ENCODE assay signal across 29 cellular contexts in genomic region chr15:68399096-68400065, GRCh38. TPM values are rescaled to one million over a fixed set of nuclear protein-coding genes. Genes with fewer than 3 reads are reported as not detected.
DNase-seq lines count a peak whose midpoint lies in the region; ATAC-seq and TF ChIP-seq lines count a peak whose summit lies in the region.
"Had no signal": no experiment of that assay in that cellular context is flagged by ENCODE, and none has a peak within 500 bp of the region (broad histone marks: within the 10 kb centered on the region; RNA-seq: fewer than 3 reads in every experiment).

No MANE protein-coding gene starts in this region.

- no peaks in the 10 kb centered on the region; the same call in 1 of the 2 replicates for H3K9me3 ChIP-seq in HEK293 (ENCODE audit: control insufficient read depth, insufficient read depth, low read depth, low read length)
- H3K9me3 ChIP-seq: left lung, ovary, right atrium auricular region had no signal

- no peak overlapping the region for H3K4me3 Mint-ChIP-seq in activated T-helper 17 cell treated with anti-CD3 and anti-CD28 coated beads, Interleukin-2, amount 50 U/mL, for 72 hours
- H3K4me3 Mint-ChIP-seq: IgD-negative memory B cell; naive thymus-derived CD4-positive, alpha-beta T cell; T-helper 17 cell had no signal

- H3K9me3 Mint-ChIP-seq in activated naive CD4-positive, alpha-beta T cell treated with anti-CD3 and anti-CD28 coated beads, Interleukin-2, amount 50 U/mL, for 72 hours = peaks cover 8 to 15% of the 10 kb centered on the region in 2 donors
- peaks cover 3% of the 10 kb centered on the region for H3K9me3 Mint-ChIP-seq in activated T-helper 17 cell treated with anti-CD3 and anti-CD28 coated beads, Interleukin-2, amount 50 U/mL, for 72 hours

- no peaks in the 10 kb centered on the region for H3K4me1 Mint-ChIP-seq in activated T-helper 17 cell treated with anti-CD3 and anti-CD28 coated beads, Interleukin-2, amount 50 U/mL, for 72 hours
- H3K4me1 Mint-ChIP-seq: IgD-negative memory B cell, T-helper 17 cell had no signal

- H3K36me3 ChIP-seq in HEK293 (ENCODE audit: control insufficient read depth in 2 of 2, insufficient read depth in 1 of 2, low read length in 2 of 2) = no peaks in the 10 kb centered on the region
- H3K36me3 ChIP-seq: BLaER1 treated with 17β-estradiol and CSF1 and Interleukin-3, amounts not matched to agents 10 nM and 100 nM; left lung; ovary; right atrium auricular region had no signal

- TF ChIP-seq CTCF in HEK293 (tag by site-specific recombination; IDR thresholded peaks at IDR 0.05) = no peak

- peaks cover 5 to 9% of the 10 kb centered on the region in 2 donors for H3K36me3 Mint-ChIP-seq in activated naive CD4-positive, alpha-beta T cell treated with anti-CD3 and anti-CD28 coated beads, Interleukin-2, amount 50 U/mL, for 72 hours
- H3K36me3 Mint-ChIP-seq in activated T-helper 17 cell treated with anti-CD3 and anti-CD28 coated beads, Interleukin-2, amount 50 U/mL, for 72 hours (ENCODE audit: low read depth) = no peaks in the 10 kb centered on the region
- H3K36me3 Mint-ChIP-seq: IgD-negative memory B cell had no signal

- ATAC-seq in activated naive CD4-positive, alpha-beta T cell treated with anti-CD3 and anti-CD28 coated beads, Interleukin-2, amount 50 U/mL, for 72 hours = peak; percentile 67 to 71
- ATAC-seq in activated T-helper 17 cell treated with anti-CD3 and anti-CD28 coated beads, Interleukin-2, amount 50 U/mL, for 72 hours (replicated peaks) = peak; percentile 78
- ATAC-seq: esophagus mucosa; left lung; naive thymus-derived CD4-positive, alpha-beta T cell; T-helper 17 cell had no signal

- H3K4me3 ChIP-seq in HEK293 (ENCODE audit: low read depth, low read length) = no peak overlapping the region
- H3K4me3 ChIP-seq: BLaER1 treated with 17β-estradiol and CSF1 and Interleukin-3, amounts not matched to agents 10 nM and 100 nM; left lung; ovary; right atrium auricular region; SK-N-MC had no signal

- DNase-seq in activated naive CD4-positive, alpha-beta T cell treated with anti-CD3 and anti-CD28 coated beads, Interleukin-2, amount 50 U/mL, for 72 hours (ENCODE audit: low spot score in 2 of 2) = no peak
- DNase-seq in activated naive CD4-positive, alpha-beta T cell (lab: John Stamatoyannopoulos, UW) = no peak
- DNase-seq in renal cortical epithelial cell (ENCODE audit: low read depth) = peak; percentile 46
- DNase-seq in NCI-H1092 (lab: John Stamatoyannopoulos, UW) = no peak
- no peak for DNase-seq in stimulated activated CD4-positive, alpha-beta T cell treated with anti-CD3 and anti-CD28 coated beads, Interleukin-15, amount 100 ng/mL, for 24 hours
- DNase-seq in HT-29 (ENCODE audit: low spot score) = no peak
- DNase-seq: activated CD4-positive, alpha-beta T cell treated with anti-CD3 and anti-CD28 coated beads for 4 hours; brain microvascular endothelial cell; effector CD8-positive, alpha-beta T cell; hippocampal formation; left lung; NCI-H1436; NCI-H2107; NCI-H510A; NK-92 treated with Interleukin-12 subunit alpha and Interleukin-12 subunit beta, amount 100 ng/mL, for 24 hours; ovary; stimulated activated CD4-positive, alpha-beta T cell treated with anti-CD3 and anti-CD28 coated beads, Interleukin-4, amount 100 ng/mL, for 24 hours; stimulated activated naive CD4-positive, alpha-beta T cell treated with Interleukin-2 at 50 U/mL for 16 hours; T-helper 17 cell had no signal

- H3K4me1 ChIP-seq in HEK293 (ENCODE audit: control insufficient read depth, insufficient read depth, low read length) = no peaks in the 10 kb centered on the region
- H3K4me1 ChIP-seq: BLaER1 treated with 17β-estradiol and CSF1 and Interleukin-3, amounts not matched to agents 10 nM and 100 nM; left lung; right atrium auricular region had no signal

- POLR2A ChIA-PET in HEK293 (lab: Yijun Ruan, JAX) = no interaction called here

- H3K27ac Mint-ChIP-seq in activated naive CD4-positive, alpha-beta T cell treated with anti-CD3 and anti-CD28 coated beads, Interleukin-2, amount 50 U/mL, for 72 hours = no peak overlapping the region
- no peak overlapping the region for H3K27ac Mint-ChIP-seq in activated T-helper 17 cell treated with anti-CD3 and anti-CD28 coated beads, Interleukin-2, amount 50 U/mL, for 72 hours
- H3K27ac Mint-ChIP-seq: activated T-helper 2 cell treated with anti-CD3 and anti-CD28 coated beads, Interferon-gamma antibody, Interleukin-2, Interleukin-4, amounts not matched to agents 10 μg/mL and 5 μg/mL and 100 μg/mL, durations not matched to agents 14 hours and 24 hours and 36 hours; IgD-negative memory B cell; naive thymus-derived CD4-positive, alpha-beta T cell; T-helper 17 cell had no signal

- H3K27ac ChIP-seq in HEK293 (ENCODE audit: extremely low read depth, low read depth, low read length) = no peak overlapping the region
- H3K27ac ChIP-seq: BLaER1 treated with 17β-estradiol and CSF1 and Interleukin-3, amounts not matched to agents 10 nM and 100 nM; brain microvascular endothelial cell; left lung; ovary; right atrium auricular region; RWPE1; SK-N-MC had no signal

- CTCF ChIA-PET in HEK293 (lab: Yijun Ruan, JAX) = interaction anchor here (0.6 kb wide), 1 partner anchor 21 kb away, joined by 3 read pairs; no protein-coding TSS in a partner anchor

- H3K27me3 Mint-ChIP-seq in activated T-helper 17 cell treated with anti-CD3 and anti-CD28 coated beads, Interleukin-2, amount 50 U/mL, for 72 hours = peaks cover 9% of the 10 kb centered on the region

TF ChIP-seq in HEK293, 187 proteins besides CTCF, POLR2A, EP300 and RAD21:
- TF ChIP-seq SP2 (tag by site-specific recombination; IDR thresholded peaks at IDR 0.05) = no peak
- peak; percentile 42; the same call in 1 of the 2 replicates for TF ChIP-seq ZNF580 (tag by site-specific recombination; IDR thresholded peaks at IDR 0.05)
- TF ChIP-seq ZNF280D (tag by site-specific recombination; IDR thresholded peaks at IDR 0.05) = 0 out of 2 replicates have a peak, but pooled peaks have one; percentile 29
- peak; percentile 97 for TF ChIP-seq ZNF146 (tag by site-specific recombination; IDR thresholded peaks at IDR 0.05)

RNA-seq across cellular contexts. Expression of gene ITGA11, which starts 32.6 kb away (rescaled TPM):
- 1 to 10 TPM in 1 of 2 donors, under 1 TPM in 1; 0.27 to 1.8 TPM for total RNA-seq in activated naive CD4-positive, alpha-beta T cell treated with anti-CD3 and anti-CD28 coated beads, Interleukin-2, amount 50 U/mL, for 72 hours
- total RNA-seq in activated T-helper 17 cell treated with anti-CD3 and anti-CD28 coated beads, Interleukin-2, amount 50 U/mL, for 72 hours = 10 to 100 TPM in 1 of 2 donors, under 1 TPM in 1; 0.95 to 13.1 TPM
- total RNA-seq in renal cortical epithelial cell = under 0.01 and 9.2 TPM in 2 replicates
- total RNA-seq in HT-29 (2014; rRNA removed; shearing (Covaris generic)) = not detected in 2 replicates
